Comparison of ENCODE assay signal across 2 cellular contexts in genomic region chr6:10733151-10733715, GRCh38.
A peak's percentile ranks its signal among the peaks of the same experiment; 100 is the strongest.
TF ChIP-seq lines count a peak whose summit lies in the region.

No MANE protein-coding gene starts in this region.

TF ChIP-seq in A549, 52 proteins besides CTCF, POLR2A, EP300 and RAD21:
- TF ChIP-seq MAFK (IDR thresholded peaks at IDR 0.05; ENCODE audit: partially characterized antibody) (peak; percentile 95), ZFP36 (IDR thresholded peaks at IDR 0.05; ENCODE audit: borderline replicate concordance, partially characterized antibody) (no peak)
TF ChIP-seq in A549: peak in this region for 1.

TF ChIP-seq in HCT116, 20 proteins besides CTCF, POLR2A, EP300 and RAD21:
- TF ChIP-seq ATF3 (IDR thresholded peaks at IDR 0.05), result no peak
- TF ChIP-seq TCF7L2 (IDR thresholded peaks at IDR 0.05; ENCODE audit: borderline replicate concordance, extremely low read depth, insufficient read depth, insufficient read length), result no peak
- no peak for TF ChIP-seq SIN3A (IDR thresholded peaks at IDR 0.05; ENCODE audit: low read depth)
- TF ChIP-seq POLR2AphosphoS5 (IDR thresholded peaks at IDR 0.05; ENCODE audit: low read depth, low read length), result no peak
TF ChIP-seq in HCT116: peak in this region for 0.
